12 cellular contexts compared by ENCODE assay signal in genomic region chr1:7302873-7303272, GRCh38.
DNase-seq lines count a peak whose midpoint lies in the region; ATAC-seq and TF ChIP-seq lines count a peak whose summit lies in the region.
"Had no signal": no experiment of that assay in that cellular context is flagged by ENCODE, and none has a peak within 500 bp of the region (broad histone marks: within the 10 kb centered on the region; RNA-seq: fewer than 3 reads in every experiment).

No MANE protein-coding gene starts in this region.

- ATAC-seq in HG02623 (IDR thresholded peaks at IDR 0.05; ENCODE audit: unreplicated experiment): no peak
- no peak for ATAC-seq in HG02571 (IDR thresholded peaks at IDR 0.05; ENCODE audit: unreplicated experiment)
- ATAC-seq: lower lobe of right lung had no signal

- H3K27me3 ChIP-seq in BE2C: no peaks in the 10 kb centered on the region
- no peaks in the 10 kb centered on the region for H3K27me3 ChIP-seq in WERI-Rb-1 (ENCODE audit: insufficient read depth, low read depth, severe bottlenecking)

- no peaks in the 10 kb centered on the region; the same call in 1 of the 2 replicates for H3K4me1 ChIP-seq in BE2C
- H3K4me1 ChIP-seq: spleen had no signal

- DNase-seq in BE2C (peak; percentile 20), GM12864 (ENCODE audit: low read depth) (no peak), WERI-Rb-1 (no peak), kidney tubule cell (ENCODE audit: low spot score) (peak; percentile 20), NCI-H146 treated with DMSO at 0.1 percent for 48 hours (lab: John Stamatoyannopoulos, UW; ENCODE audit: unreplicated experiment) (no peak)
- DNase-seq: activated CD8-positive, alpha-beta memory T cell treated with anti-CD3 and anti-CD28 coated beads, Interleukin-2, amount 50 U/mL, for 4 hours; lower lobe of right lung; NCI-H1105 treated with DMSO at 0.1 percent for 48 hours; spleen had no signal

- H3K9me3 ChIP-seq in BE2C (no peaks in the 10 kb centered on the region), WERI-Rb-1 (ENCODE audit: severe bottlenecking) (peaks cover 3% of the 10 kb centered on the region)

- no peaks in the 10 kb centered on the region for H3K36me3 ChIP-seq in BE2C
- H3K36me3 ChIP-seq in WERI-Rb-1: no peaks in the 10 kb centered on the region
- H3K36me3 ChIP-seq: lower lobe of right lung, spleen had no signal

- no peak overlapping the region for H3K27ac ChIP-seq in WERI-Rb-1
- H3K27ac ChIP-seq: epithelial cell of prostate, lower lobe of right lung, spleen had no signal

- H3K4me3 ChIP-seq in BE2C (ENCODE audit: low read depth, low read length): no peak overlapping the region
- H3K4me3 ChIP-seq in GM12864 (ENCODE audit: low read depth, low read length): no peak overlapping the region
- H3K4me3 ChIP-seq in WERI-Rb-1 (ENCODE audit: low read depth, low read length): no peak overlapping the region
- H3K4me3 ChIP-seq: lower lobe of right lung, spleen had no signal

- peak; percentile 36 for TF ChIP-seq CTCF in BE2C (IDR thresholded peaks at IDR 0.05; ENCODE audit: low read depth, low read length)
- peak; percentile 7 for TF ChIP-seq CTCF in GM12864 (IDR thresholded peaks at IDR 0.05; ENCODE audit: low read depth, low read length, missing control alignments)
- TF ChIP-seq CTCF in WERI-Rb-1 (IDR thresholded peaks at IDR 0.05; ENCODE audit: low read depth, low read length): 0 out of 2 replicates have a peak, but pooled peaks have one; percentile 10

Comparison
In these comparisons a context has a peak if more than half of its experiments do, and no peak if none do; other contexts are left out.
1. DNase-seq: peak in BE2C (single experiment) and kidney tubule cell (single experiment); none in GM12864 (single experiment), WERI-Rb-1 (single experiment) and NCI-H146 treated with DMSO at 0.1 percent for 48 hours (single experiment).
2. Peak in every context shown above with its lines, with median percentiles within 50 percentile points of each other: CTCF ChIP-seq.